ENCODE assay signal across 21 cellular contexts in the genomic region with DNA sequence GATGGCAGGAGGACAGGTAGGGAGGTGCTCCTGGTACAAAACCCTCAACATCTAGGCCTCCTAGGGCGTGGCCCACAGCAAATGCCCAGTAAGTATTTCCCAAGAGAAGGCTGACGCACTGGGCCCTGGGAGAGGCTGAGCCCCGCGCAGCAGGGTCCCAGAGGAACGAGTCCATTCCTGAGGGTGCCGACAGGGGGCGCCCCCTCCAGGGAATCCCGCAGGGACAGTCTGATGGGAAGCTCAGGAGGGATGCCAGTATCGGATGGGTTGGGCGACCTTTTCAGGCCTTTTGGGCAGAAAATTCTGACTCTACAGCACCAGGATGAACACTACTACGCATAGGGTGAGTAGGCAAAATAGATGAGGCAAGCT. TPM values are rescaled to one million over a fixed set of nuclear protein-coding genes. Genes with fewer than 3 reads are reported as not detected.
DNase-seq lines count a peak whose midpoint lies in the region; ATAC-seq and TF ChIP-seq lines count a peak whose summit lies in the region.
"Had no signal": no experiment of that assay in that cellular context is flagged by ENCODE, and none has a peak within 500 bp of the region (broad histone marks: within the 10 kb centered on the region; RNA-seq: fewer than 3 reads in every experiment).

No MANE protein-coding gene starts in this region.

- H2BK5ac ChIP-seq in H9 (ENCODE audit: insufficient read length, low read length), result no peak overlapping the region

- no peak overlapping the region for H4K91ac ChIP-seq in H9 (ENCODE audit: insufficient read length, low read depth, low read length)

- H2BK15ac ChIP-seq in H9 (ENCODE audit: low read depth, low read length), result no peak overlapping the region

- H2AK5ac ChIP-seq in H9 (ENCODE audit: insufficient read length, low read length), result no peak overlapping the region

- no peak overlapping the region for H3K18ac ChIP-seq in H9 (ENCODE audit: insufficient read length, low read depth, low read length)

- H3K4me3 Mint-ChIP-seq in H9, result no peak overlapping the region
- H3K4me3 Mint-ChIP-seq: activated naive CD8-positive, alpha-beta T cell; stimulated activated naive CD8-positive, alpha-beta T cell treated with anti-CD3 and anti-CD28 coated beads, Interleukin-15, amount 100 ng/mL, for 72 hours had no signal

- no peak overlapping the region for H3K27ac Mint-ChIP-seq in H9
- H3K27ac Mint-ChIP-seq: activated naive CD8-positive, alpha-beta T cell had no signal

- H2AFZ ChIP-seq in H9 (ENCODE audit: low read length), result no peak overlapping the region

- H3T11ph ChIP-seq in H9 (ENCODE audit: low read length), result no peak overlapping the region

- no peaks in the 10 kb centered on the region for H3K79me1 ChIP-seq in H9 (ENCODE audit: insufficient read depth, low read depth, low read length, poor library complexity, severe bottlenecking)

- no peaks in the 10 kb centered on the region for H3K27me3 Mint-ChIP-seq in H9 (ENCODE audit: low read depth)
- H3K27me3 Mint-ChIP-seq: activated naive CD8-positive, alpha-beta T cell; stimulated activated naive CD8-positive, alpha-beta T cell treated with anti-CD3 and anti-CD28 coated beads, Interleukin-15, amount 100 ng/mL, for 72 hours had no signal

- no peak overlapping the region for H3K9ac ChIP-seq in H9 (ENCODE audit: extremely low read depth, insufficient read length, low read length)

- no peaks in the 10 kb centered on the region for H3K23me2 ChIP-seq in H9 (ENCODE audit: insufficient read length, low read depth, low read length, poor library complexity, severe bottlenecking)

- no peak overlapping the region for H4K5ac ChIP-seq in H9 (ENCODE audit: insufficient read length, low read depth, low read length)

- no peaks in the 10 kb centered on the region for H3K4me1 ChIP-seq in H9 (ENCODE audit: insufficient read depth, low read length)
- H3K4me1 ChIP-seq: vagina had no signal

- H3K14ac ChIP-seq in H9 (ENCODE audit: insufficient read depth, low read length), result no peak overlapping the region

- no peaks in the 10 kb centered on the region for H3K27me3 ChIP-seq in AG04450 (ENCODE audit: control insufficient read depth, insufficient read depth, low read length)
- no peaks in the 10 kb centered on the region for H3K27me3 ChIP-seq in H9 (ENCODE audit: insufficient read depth, low read length)
- H3K27me3 ChIP-seq in kidney epithelial cell (ENCODE audit: control insufficient read depth, insufficient read depth, low read length), result no peaks in the 10 kb centered on the region
- H3K27me3 ChIP-seq: vagina had no signal

- no peaks in the 10 kb centered on the region for H3K9me3 ChIP-seq in AG04450 (ENCODE audit: control insufficient read depth, insufficient read depth, low read length)
- no peaks in the 10 kb centered on the region for H3K9me3 ChIP-seq in H9 (ENCODE audit: control insufficient read depth, low read depth, low read length)
- H3K9me3 ChIP-seq: vagina had no signal

- POLR2A ChIA-PET in AG04450 (lab: Yijun Ruan, JAX), result interaction anchor here (0.6 kb wide), 1 partner anchor 168 kb away, joined by 5 read pairs; no protein-coding TSS in a partner anchor

- no peak overlapping the region for H2BK12ac ChIP-seq in H9 (ENCODE audit: insufficient read length, low read depth, low read length)

- H2BK120ac ChIP-seq in H9 (ENCODE audit: low read depth, low read length, poor library complexity, severe bottlenecking), result no peak overlapping the region

- H3K9me3 Mint-ChIP-seq in H9, result no peaks in the 10 kb centered on the region
- H3K9me3 Mint-ChIP-seq: stimulated activated naive CD8-positive, alpha-beta T cell treated with anti-CD3 and anti-CD28 coated beads, Interleukin-15, amount 100 ng/mL, for 72 hours had no signal

- H3K36me3 ChIP-seq in kidney epithelial cell (ENCODE audit: control insufficient read depth, insufficient read depth, low read length), result no peaks in the 10 kb centered on the region

- no peaks in the 10 kb centered on the region for H4K20me1 ChIP-seq in H9 (ENCODE audit: control insufficient read depth, insufficient read depth, insufficient read length)

- no peak for ATAC-seq in HG02852 (IDR thresholded peaks at IDR 0.05; ENCODE audit: unreplicated experiment)
- ATAC-seq: stimulated activated naive CD8-positive, alpha-beta T cell treated with anti-CD3 and anti-CD28 coated beads, Interleukin-15, amount 100 ng/mL, for 72 hours had no signal

- no peak overlapping the region for H2BK20ac ChIP-seq in H9 (ENCODE audit: low read depth, low read length, poor library complexity, severe bottlenecking)

- H3K79me2 ChIP-seq in H9 (ENCODE audit: insufficient read depth, low read length), result no peaks in the 10 kb centered on the region; the same call in 1 of the 2 replicates

- in situ Hi-C loops in astrocyte of the spinal cord (cut with HindIII; ENCODE audit: low sequenced_read_pairs), result no loop called here

- CTCF ChIA-PET in AG04450 (lab: Charles Lee), result interaction anchor here (0.6 to 1.4 kb wide), 3 partner anchors 8 to 315 kb away, joined by 3 read pairs; partner anchors contain the start of gene BOLA3

- no peak overlapping the region for H4K8ac ChIP-seq in H9 (replicated peaks; ENCODE audit: insufficient read length, low read depth, low read length)

- H3K4me1 Mint-ChIP-seq in H9, result peaks cover 0 to 7% of the 10 kb centered on the region in 2 experiments; a peak in 3 of 4 replicates

- H3K36me3 Mint-ChIP-seq in H9 (ENCODE audit: insufficient read depth in 1 of 3, low read depth in 3 of 3), result peaks cover 20 to 36% (median 35%) of the 10 kb centered on the region in 3 experiments; a peak in 6 of 7 replicates

- H3K23ac ChIP-seq in H9 (ENCODE audit: insufficient read length, low read depth, low read length), result no peak overlapping the region

- no CpG with 5 or more reads among the region's 11 CpGs for WGBS in H9 (ENCODE audit: extremely low coverage, insufficient read length, low lambda C conversion rate)

- H3K56ac ChIP-seq in H9 (ENCODE audit: insufficient read length, low read depth, low read length), result no peak overlapping the region

- no peak for DNase-seq in AG04450 (ENCODE audit: low read depth, low spot score)
- peak; percentile 72 for DNase-seq in H9
- DNase-seq in astrocyte of the spinal cord (ENCODE audit: low read depth, low spot score), result no peak
- no peak for DNase-seq in kidney epithelial cell (ENCODE audit: low read depth)
- no peak for DNase-seq in DMS153 (lab: John Stamatoyannopoulos, UW)
- no peak for DNase-seq in cortex of kidney (lab: John Stamatoyannopoulos, UW)
- no peak for DNase-seq in caudate nucleus (lab: John Stamatoyannopoulos, UW)
- DNase-seq: activated CD4-positive, alpha-beta T cell treated with anti-CD3 and anti-CD28 coated beads for 1 hour; C1 segment of cervical spinal cord; central memory CD4-positive, alpha-beta T cell; Kasumi-1; kidney glomerular epithelial cell; NCI-H1694; NCI-H526 treated with DMSO at 0.1 percent for 48 hours; stimulated activated naive CD8-positive, alpha-beta T cell treated with anti-CD3 and anti-CD28 coated beads, Interleukin-15, amount 100 ng/mL, for 72 hours; T-helper 2 cell had no signal

- H3K4me3 ChIP-seq in AG04450 (ENCODE audit: low read depth, low read length), result no peak overlapping the region
- H3K4me3 ChIP-seq in astrocyte of the spinal cord (ENCODE audit: low read depth, low read length), result no peak overlapping the region
- H3K4me3 ChIP-seq in kidney epithelial cell (ENCODE audit: low read depth, low read length), result no peak overlapping the region
- H3K4me3 ChIP-seq: vagina had no signal

- H3K4ac ChIP-seq in H9 (ENCODE audit: low read depth, low read length), result no peak overlapping the region

- no peak overlapping the region for H3K4me2 ChIP-seq in H9 (ENCODE audit: insufficient read depth, insufficient read length, low read length)

- H3K27ac ChIP-seq in AG04450 (ENCODE audit: low read depth, low read length) (no peak overlapping the region), H9 (ENCODE audit: insufficient read length, low read depth, low read length) (no peak overlapping the region), caudate nucleus (ENCODE audit: low read depth, low read length) (no peak overlapping the region)
- H3K27ac ChIP-seq: HL-60, RWPE1, vagina had no signal

- TF ChIP-seq CTCF in AG04450 (IDR thresholded peaks at IDR 0.05; ENCODE audit: low read depth, low read length), result peak; percentile 24
- TF ChIP-seq CTCF in H9 (conservative IDR thresholded peaks at IDR 0.05), result peak; percentile 82
- peak; percentile 34 for TF ChIP-seq CTCF in astrocyte of the spinal cord (IDR thresholded peaks at IDR 0.05; ENCODE audit: low read depth, low read length)
- TF ChIP-seq CTCF in kidney epithelial cell (IDR thresholded peaks at IDR 0.05; ENCODE audit: insufficient read depth, low read length, poor library complexity, severe bottlenecking), result peak; percentile 17

RNA-seq across cellular contexts. Expression of gene BOLA3, which starts 8.8 kb away (rescaled TPM):
- 28.1 and 38.6 TPM in 2 replicates for polyA plus RNA-seq in AG04450 (2011; rRNA removed)
- 4.2 and 4.5 TPM in 2 replicates for polyA minus RNA-seq in AG04450 (2011; rRNA and poly(A)+ RNA removed)
- total RNA-seq in H9 (2021) (45.0 and 51.9 TPM in 2 replicates), kidney epithelial cell (62.0 and 78.8 TPM in 2 replicates)

RNA-seq across cellular contexts. Expression of gene MOB1A, which starts 39.7 kb away (rescaled TPM):
- polyA plus RNA-seq in AG04450 (2011; rRNA removed), result 49.7 and 59.7 TPM in 2 replicates
- polyA minus RNA-seq in AG04450 (2011; rRNA and poly(A)+ RNA removed), result 29.1 and 50.8 TPM in 2 replicates
- total RNA-seq in H9 (2021), result 95.1 and 98.6 TPM in 2 replicates
- 102 and 120 TPM in 2 replicates for total RNA-seq in kidney epithelial cell

RNA-seq across cellular contexts. Expression of gene MTHFD2, which starts 59.5 kb away (rescaled TPM):
- polyA plus RNA-seq in AG04450 (2011; rRNA removed), result 234 and 299 TPM in 2 replicates
- 209 and 217 TPM in 2 replicates for polyA minus RNA-seq in AG04450 (2011; rRNA and poly(A)+ RNA removed)
- total RNA-seq in H9 (2021) (186 and 201 TPM in 2 replicates), kidney epithelial cell (157 and 173 TPM in 2 replicates)

Comparison
In these comparisons a context has a peak if more than half of its experiments do, and no peak if none do; other contexts are left out.
1. CTCF ChIP-seq: peak in every context shown above with its lines; median percentile 82 in H9; 34 in astrocyte of the spinal cord; 24 in AG04450; 17 in kidney epithelial cell.